In genomic region chr3:94101860-94102259, GRCh38 we compare ENCODE assay signal across 13 cellular contexts. TPM values are rescaled to one million over a fixed set of nuclear protein-coding genes. Genes with fewer than 3 reads are reported as not detected.
DNase-seq lines count a peak whose midpoint lies in the region; TF ChIP-seq lines count a peak whose summit lies in the region.
"Had no signal": no experiment of that assay in that cellular context is flagged by ENCODE, and none has a peak within 500 bp of the region (broad histone marks: within the 10 kb centered on the region; RNA-seq: fewer than 3 reads in every experiment).

No MANE protein-coding gene starts in this region.

- no peaks in the 10 kb centered on the region for H3K9me3 Mint-ChIP-seq in neural crest cell
- H3K9me3 Mint-ChIP-seq in activated T-helper 1 cell treated with anti-CD3 and anti-CD28 coated beads, Interleukin-12 subunit alpha, Interleukin-12 subunit beta, Interleukin-2, Interleukin-4 antibody, amounts not matched to agents 30 ng/mL and 10 ng/mL and 1 ng/mL, durations not matched to agents 14 hours and 24 hours and 36 hours = no peaks in the 10 kb centered on the region
- H3K9me3 Mint-ChIP-seq: activated B cell treated with CpG ODN at 0.5 μM for 24 hours, memory B cell had no signal

- H3K4me3 Mint-ChIP-seq in neural crest cell = no peak overlapping the region
- H3K4me3 Mint-ChIP-seq in activated T-helper 1 cell treated with anti-CD3 and anti-CD28 coated beads, Interleukin-12 subunit alpha, Interleukin-12 subunit beta, Interleukin-2, Interleukin-4 antibody, amounts not matched to agents 30 ng/mL and 10 ng/mL and 1 ng/mL, durations not matched to agents 14 hours and 24 hours and 36 hours = no peak overlapping the region
- H3K4me3 Mint-ChIP-seq: activated B cell treated with CpG ODN at 0.5 μM for 24 hours, memory B cell had no signal

- peaks cover 8% of the 10 kb centered on the region for H3K4me1 Mint-ChIP-seq in neural crest cell
- H3K4me1 Mint-ChIP-seq in activated T-helper 1 cell treated with anti-CD3 and anti-CD28 coated beads, Interleukin-12 subunit alpha, Interleukin-12 subunit beta, Interleukin-2, Interleukin-4 antibody, amounts not matched to agents 30 ng/mL and 10 ng/mL and 1 ng/mL, durations not matched to agents 14 hours and 24 hours and 36 hours (ENCODE audit: low read depth) = peaks cover 7% of the 10 kb centered on the region
- H3K4me1 Mint-ChIP-seq: activated B cell treated with CpG ODN at 0.5 μM for 24 hours, memory B cell had no signal

- no peak overlapping the region for H3K27ac Mint-ChIP-seq in neural crest cell (ENCODE audit: unreplicated experiment)
- no peak overlapping the region for H3K27ac Mint-ChIP-seq in activated T-helper 1 cell treated with anti-CD3 and anti-CD28 coated beads, Interleukin-12 subunit alpha, Interleukin-12 subunit beta, Interleukin-2, Interleukin-4 antibody, amounts not matched to agents 30 ng/mL and 10 ng/mL and 1 ng/mL, durations not matched to agents 14 hours and 24 hours and 36 hours
- H3K27ac Mint-ChIP-seq: activated B cell treated with CpG ODN at 0.5 μM for 24 hours, memory B cell had no signal

- H3K4me3 ChIP-seq in astrocyte of the spinal cord (ENCODE audit: low read depth, low read length) (no peak overlapping the region), coronary artery (no peak overlapping the region)
- H3K4me3 ChIP-seq: thoracic aorta had no signal

- no peak overlapping the region for H3K27ac ChIP-seq in coronary artery
- H3K27ac ChIP-seq: RWPE1, thoracic aorta had no signal

- peaks cover 23% of the 10 kb centered on the region for H3K36me3 Mint-ChIP-seq in neural crest cell (ENCODE audit: low read depth)
- H3K36me3 Mint-ChIP-seq in activated T-helper 1 cell treated with anti-CD3 and anti-CD28 coated beads, Interleukin-12 subunit alpha, Interleukin-12 subunit beta, Interleukin-2, Interleukin-4 antibody, amounts not matched to agents 30 ng/mL and 10 ng/mL and 1 ng/mL, durations not matched to agents 14 hours and 24 hours and 36 hours (ENCODE audit: low read depth) = peaks cover 25% of the 10 kb centered on the region

- intact Hi-C loops in activated T-helper 1 cell treated with anti-CD3 and anti-CD28 coated beads, Interleukin-12 subunit alpha, Interleukin-12 subunit beta, Interleukin-2, Interleukin-4 antibody, amounts not matched to agents 30 ng/mL and 10 ng/mL and 1 ng/mL, durations not matched to agents 14 hours and 24 hours and 36 hours (cut with micrococcal nuclease) = loop anchor here (1.0 kb wide), 1 partner anchor 98 kb away; no protein-coding TSS in a partner anchor

- in situ Hi-C loops in astrocyte of the spinal cord (cut with HindIII; ENCODE audit: low sequenced_read_pairs) = no loop called here

- TF ChIP-seq CTCF in astrocyte of the spinal cord (IDR thresholded peaks at IDR 0.05; ENCODE audit: low read depth, low read length) = peak; percentile 24
- peak; percentile 50 for TF ChIP-seq CTCF in neural crest cell (conservative IDR thresholded peaks at IDR 0.05)
- no peak for TF ChIP-seq CTCF in coronary artery (IDR thresholded peaks at IDR 0.05)

- DNase-seq in EH (ENCODE audit: low read depth) (peak; percentile 5), Kasumi-1 (lab: John Stamatoyannopoulos, UW) (peak; percentile 18 to 26), astrocyte of the spinal cord (ENCODE audit: low read depth, low spot score) (peak; percentile 17), neural crest cell (ENCODE audit: low read depth, low spot score) (no peak), NCI-H446 (lab: John Stamatoyannopoulos, UW) (no peak), coronary artery (ENCODE audit: low spot score) (no peak)
- no peak for DNase-seq in activated T-helper 1 cell treated with anti-CD3 and anti-CD28 coated beads, Interleukin-12 subunit alpha, Interleukin-12 subunit beta, Interleukin-2, Interleukin-4 antibody, amounts not matched to agents 30 ng/mL and 10 ng/mL and 1 ng/mL, durations not matched to agents 14 hours and 24 hours and 36 hours (ENCODE audit: low spot score)
- DNase-seq: activated B cell treated with CpG ODN at 0.5 μM for 24 hours; activated effector memory CD4-positive, alpha-beta T cell treated with Interleukin-2 at 50 U/mL for 16 hours; NCI-H1436 treated with DMSO at 0.1 percent for 48 hours had no signal

- no peaks in the 10 kb centered on the region for H3K27me3 Mint-ChIP-seq in neural crest cell (ENCODE audit: low read depth)
- no peaks in the 10 kb centered on the region for H3K27me3 Mint-ChIP-seq in activated T-helper 1 cell treated with anti-CD3 and anti-CD28 coated beads, Interleukin-12 subunit alpha, Interleukin-12 subunit beta, Interleukin-2, Interleukin-4 antibody, amounts not matched to agents 30 ng/mL and 10 ng/mL and 1 ng/mL, durations not matched to agents 14 hours and 24 hours and 36 hours (ENCODE audit: insufficient read depth)
- H3K27me3 Mint-ChIP-seq: activated B cell treated with CpG ODN at 0.5 μM for 24 hours, memory B cell had no signal

RNA-seq across cellular contexts. Expression of gene NSUN3, which starts 39.0 kb away (rescaled TPM):
- total RNA-seq in neural crest cell = 12.0 and 13.0 TPM in 2 replicates
- 18.8 and 19.7 TPM in 2 replicates for total RNA-seq in activated T-helper 1 cell treated with anti-CD3 and anti-CD28 coated beads, Interleukin-12 subunit alpha, Interleukin-12 subunit beta, Interleukin-2, Interleukin-4 antibody, amounts not matched to agents 30 ng/mL and 10 ng/mL and 1 ng/mL, durations not matched to agents 14 hours and 24 hours and 36 hours

RNA-seq across cellular contexts. Expression of gene DHFR2, which starts 39.1 kb away (rescaled TPM):
- total RNA-seq in neural crest cell = 5.2 and 6.6 TPM in 2 replicates
- 10.1 and 12.3 TPM in 2 replicates for total RNA-seq in activated T-helper 1 cell treated with anti-CD3 and anti-CD28 coated beads, Interleukin-12 subunit alpha, Interleukin-12 subunit beta, Interleukin-2, Interleukin-4 antibody, amounts not matched to agents 30 ng/mL and 10 ng/mL and 1 ng/mL, durations not matched to agents 14 hours and 24 hours and 36 hours

Comparison
In these comparisons a context has a peak if more than half of its experiments do, and no peak if none do; other contexts are left out.
1. DNase-seq: peak in EH (single experiment), Kasumi-1 (2 of 2) and astrocyte of the spinal cord (single experiment); none in neural crest cell (single experiment), NCI-H446 (0 of 2), coronary artery (single experiment) and activated T-helper 1 cell treated with anti-CD3 and anti-CD28 coated beads, Interleukin-12 subunit alpha, Interleukin-12 subunit beta, Interleukin-2, Interleukin-4 antibody, amounts not matched to agents 30 ng/mL and 10 ng/mL and 1 ng/mL, durations not matched to agents 14 hours and 24 hours and 36 hours (single experiment).